In the genomic region with DNA sequence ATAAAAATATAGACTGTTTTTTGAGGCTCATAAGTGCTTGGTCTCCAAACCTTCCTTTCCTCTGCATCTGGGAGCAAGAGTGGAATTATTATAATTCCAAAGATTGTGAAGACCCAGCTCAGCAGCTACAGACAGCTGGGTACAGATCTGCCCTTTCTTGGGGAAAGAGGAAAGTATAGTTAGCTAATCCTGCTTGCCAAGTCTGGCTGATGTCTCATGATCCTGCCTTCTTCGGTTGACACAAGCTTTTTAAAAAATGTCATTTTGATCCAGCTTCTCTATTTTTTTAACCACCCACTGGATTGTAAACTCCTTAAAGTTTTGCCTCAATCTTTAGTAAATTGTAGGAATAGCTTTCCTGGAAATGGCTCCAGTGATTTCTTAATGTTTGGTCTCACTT, we compare ENCODE assay signal across 23 cellular contexts.
"Had no signal": no experiment of that assay in that cellular context is flagged by ENCODE, and none has a peak within 500 bp of the region (broad histone marks: within the 10 kb centered on the region; RNA-seq: fewer than 3 reads in every experiment).

No MANE protein-coding gene starts in this region.

- H3K4me1 ChIP-seq: colonic mucosa, gastroesophageal sphincter, heart left ventricle, pancreas, right lobe of liver, stomach, tibial nerve, upper lobe of left lung had no signal

- H3K27ac ChIP-seq: colonic mucosa, esophagus muscularis mucosa, gastroesophageal sphincter, heart left ventricle, hepatocyte, neutrophil, pancreas, right lobe of liver, stomach, thoracic aorta, tibial nerve, upper lobe of left lung had no signal

- H3K4me2 ChIP-seq: hepatocyte had no signal

- H3K36me3 ChIP-seq: colonic mucosa, esophagus muscularis mucosa, gastroesophageal sphincter, heart left ventricle, neutrophil, pancreas, right lobe of liver, stomach, thoracic aorta, tibial nerve, upper lobe of left lung had no signal

- H2AFZ ChIP-seq: hepatocyte had no signal

- DNase-seq: colonic mucosa; dermis blood vessel endothelial cell; effector memory CD4-positive, alpha-beta T cell; foreskin fibroblast; heart left ventricle; kidney; pancreas; right lobe of liver; stimulated activated CD4-positive, alpha-beta T cell treated with anti-CD3 and anti-CD28 coated beads, Interleukin-2, amount 100 ng/mL, for 24 hours; stimulated activated CD4-positive, alpha-beta T cell treated with anti-CD3 and anti-CD28 coated beads, Interleukin-4, amount 100 ng/mL, for 24 hours; stimulated activated naive CD4-positive, alpha-beta T cell treated with Interleukin-2 at 50 U/mL for 16 hours; stomach; substantia nigra; upper lobe of left lung had no signal

- H3K27me3 ChIP-seq: colonic mucosa, esophagus muscularis mucosa, gastroesophageal sphincter, heart left ventricle, hepatocyte, neutrophil, pancreas, right lobe of liver, stomach, tibial nerve, upper lobe of left lung had no signal

- H3K9me3 ChIP-seq: colonic mucosa, esophagus muscularis mucosa, gastroesophageal sphincter, heart left ventricle, neutrophil, pancreas, right lobe of liver, stomach, thoracic aorta, tibial nerve, upper lobe of left lung had no signal

- ATAC-seq: gastroesophageal sphincter; heart left ventricle; left lobe of liver; pancreas; right lobe of liver; stimulated activated effector memory CD8-positive, alpha-beta T cell treated with anti-CD3 and anti-CD28 coated beads, Interleukin-12 subunit alpha, Interleukin-12 subunit beta, amount 100 ng/mL, for 72 hours had no signal

- H3K4me3 ChIP-seq: colonic mucosa, esophagus muscularis mucosa, gastroesophageal sphincter, heart left ventricle, hepatocyte, lung, pancreas, right lobe of liver, stomach, thoracic aorta, tibial nerve, upper lobe of left lung had no signal

- H3K79me2 ChIP-seq: hepatocyte had no signal
